1 cellular context compared by ENCODE assay signal in genomic region chr1:38744452-38745350, GRCh38.
TF ChIP-seq lines count a peak whose summit lies in the region.

No MANE protein-coding gene starts in this region.

TF ChIP-seq in K562, 482 proteins besides CTCF, POLR2A, EP300 and RAD21 (continued from another document and continues in another):
- TF ChIP-seq, protein P1, sequence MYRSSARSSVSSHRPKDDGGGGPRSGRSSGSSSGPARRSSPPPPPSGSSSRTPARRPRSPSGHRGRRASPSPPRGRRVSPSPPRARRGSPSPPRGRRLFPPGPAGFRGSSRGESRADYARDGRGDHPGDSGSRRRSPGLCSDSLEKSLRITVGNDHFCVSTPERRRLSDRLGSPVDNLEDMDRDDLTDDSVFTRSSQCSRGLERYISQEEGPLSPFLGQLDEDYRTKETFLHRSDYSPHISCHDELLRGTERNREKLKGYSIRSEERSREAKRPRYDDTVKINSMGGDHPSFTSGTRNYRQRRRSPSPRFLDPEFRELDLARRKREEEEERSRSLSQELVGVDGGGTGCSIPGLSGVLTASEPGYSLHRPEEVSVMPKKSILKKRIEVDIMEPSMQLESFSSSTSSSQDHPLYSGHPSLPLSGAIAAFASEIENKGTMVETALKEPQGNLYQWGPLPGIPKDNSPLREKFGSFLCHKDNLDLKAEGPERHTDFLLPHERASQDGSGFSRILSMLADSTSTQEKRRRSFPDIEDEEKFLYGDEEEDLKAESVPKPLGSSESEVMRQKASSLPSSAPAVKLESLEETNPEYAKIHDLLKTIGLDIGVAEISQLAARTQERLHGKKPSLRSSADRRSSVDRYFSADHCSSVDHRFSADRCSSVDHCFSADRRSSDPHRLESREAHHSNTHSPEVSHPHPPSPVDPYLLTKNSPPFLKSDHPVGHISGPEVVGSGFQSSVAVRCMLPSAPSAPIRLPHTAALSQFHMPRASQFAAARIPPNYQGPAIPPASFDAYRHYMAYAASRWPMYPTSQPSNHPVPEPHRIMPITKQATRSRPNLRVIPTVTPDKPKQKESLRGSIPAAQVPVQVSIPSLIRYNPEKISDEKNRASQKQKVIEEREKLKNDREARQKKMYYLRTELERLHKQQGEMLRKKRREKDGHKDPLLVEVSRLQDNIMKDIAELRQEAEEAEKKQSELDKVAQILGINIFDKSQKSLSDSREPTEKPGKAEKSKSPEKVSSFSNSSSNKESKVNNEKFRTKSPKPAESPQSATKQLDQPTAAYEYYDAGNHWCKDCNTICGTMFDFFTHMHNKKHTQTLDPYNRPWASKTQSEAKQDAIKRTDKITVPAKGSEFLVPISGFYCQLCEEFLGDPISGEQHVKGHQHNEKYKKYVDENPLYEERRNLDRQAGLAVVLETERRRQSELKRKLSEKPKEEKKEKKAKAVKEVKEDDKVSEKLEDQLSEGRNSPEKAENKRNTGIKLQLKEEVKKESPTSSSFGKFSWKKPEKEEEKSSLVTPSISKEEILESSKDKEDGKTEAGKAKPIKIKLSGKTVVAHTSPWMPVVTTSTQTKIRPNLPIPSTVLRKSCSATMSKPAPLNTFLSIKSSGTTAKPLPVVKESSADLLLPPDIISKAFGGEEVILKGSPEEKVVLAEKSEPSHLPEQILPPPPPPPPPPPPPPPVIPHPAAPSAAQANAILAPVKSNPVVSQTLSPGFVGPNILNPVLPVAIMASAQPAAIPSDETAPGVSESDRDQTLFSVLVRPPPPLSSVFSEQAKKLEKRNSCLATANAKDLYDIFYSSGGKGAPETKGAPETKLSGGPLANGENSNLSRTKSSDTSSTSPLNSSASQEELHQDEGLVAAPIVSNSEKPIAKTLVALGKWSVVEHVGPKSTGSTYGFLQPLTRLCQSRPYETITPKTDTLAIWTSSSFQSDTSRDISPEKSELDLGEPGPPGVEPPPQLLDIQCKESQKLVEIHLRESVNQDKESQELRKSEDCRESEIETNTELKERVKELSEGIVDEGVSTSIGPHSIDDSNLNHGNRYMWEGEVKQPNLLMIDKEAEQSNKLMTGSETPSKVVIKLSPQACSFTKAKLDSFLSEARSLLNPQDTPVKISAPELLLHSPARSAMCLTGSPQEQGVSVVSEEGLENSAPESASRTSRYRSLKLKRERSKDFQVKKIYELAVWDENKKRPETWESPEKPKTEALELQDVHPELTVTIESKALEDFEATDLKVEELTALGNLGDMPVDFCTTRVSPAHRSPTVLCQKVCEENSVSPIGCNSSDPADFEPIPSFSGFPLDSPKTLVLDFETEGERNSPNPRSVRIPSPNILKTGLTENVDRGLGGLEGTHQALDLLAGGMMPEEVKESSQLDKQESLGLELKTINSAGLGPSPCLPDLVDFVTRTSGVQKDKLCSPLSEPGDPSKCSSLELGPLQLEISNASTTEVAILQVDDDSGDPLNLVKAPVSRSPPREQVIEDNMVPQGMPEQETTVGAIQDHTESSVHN (IDR thresholded peaks at IDR 0.05; ENCODE audit: borderline replicate concordance in 1 of 2, low read depth in 1 of 2): 0 out of 4 replicates have a peak, but pooled peaks of 1 of the 2 experiments have one; percentile 20
- peak; percentile 99 for TF ChIP-seq ZNF12 (CRISPR knock-in tag; IDR thresholded peaks at IDR 0.05)
- peak; percentile 43; the same call in 1 of the 2 replicates for TF ChIP-seq RAD51 (IDR thresholded peaks at IDR 0.05; ENCODE audit: borderline replicate concordance, low read depth)
- TF ChIP-seq, protein P2, sequence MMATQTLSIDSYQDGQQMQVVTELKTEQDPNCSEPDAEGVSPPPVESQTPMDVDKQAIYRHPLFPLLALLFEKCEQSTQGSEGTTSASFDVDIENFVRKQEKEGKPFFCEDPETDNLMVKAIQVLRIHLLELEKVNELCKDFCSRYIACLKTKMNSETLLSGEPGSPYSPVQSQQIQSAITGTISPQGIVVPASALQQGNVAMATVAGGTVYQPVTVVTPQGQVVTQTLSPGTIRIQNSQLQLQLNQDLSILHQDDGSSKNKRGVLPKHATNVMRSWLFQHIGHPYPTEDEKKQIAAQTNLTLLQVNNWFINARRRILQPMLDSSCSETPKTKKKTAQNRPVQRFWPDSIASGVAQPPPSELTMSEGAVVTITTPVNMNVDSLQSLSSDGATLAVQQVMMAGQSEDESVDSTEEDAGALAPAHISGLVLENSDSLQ (IDR thresholded peaks at IDR 0.05): peak; percentile 8; the same call in 1 of the 2 replicates
- TF ChIP-seq, protein P3, sequence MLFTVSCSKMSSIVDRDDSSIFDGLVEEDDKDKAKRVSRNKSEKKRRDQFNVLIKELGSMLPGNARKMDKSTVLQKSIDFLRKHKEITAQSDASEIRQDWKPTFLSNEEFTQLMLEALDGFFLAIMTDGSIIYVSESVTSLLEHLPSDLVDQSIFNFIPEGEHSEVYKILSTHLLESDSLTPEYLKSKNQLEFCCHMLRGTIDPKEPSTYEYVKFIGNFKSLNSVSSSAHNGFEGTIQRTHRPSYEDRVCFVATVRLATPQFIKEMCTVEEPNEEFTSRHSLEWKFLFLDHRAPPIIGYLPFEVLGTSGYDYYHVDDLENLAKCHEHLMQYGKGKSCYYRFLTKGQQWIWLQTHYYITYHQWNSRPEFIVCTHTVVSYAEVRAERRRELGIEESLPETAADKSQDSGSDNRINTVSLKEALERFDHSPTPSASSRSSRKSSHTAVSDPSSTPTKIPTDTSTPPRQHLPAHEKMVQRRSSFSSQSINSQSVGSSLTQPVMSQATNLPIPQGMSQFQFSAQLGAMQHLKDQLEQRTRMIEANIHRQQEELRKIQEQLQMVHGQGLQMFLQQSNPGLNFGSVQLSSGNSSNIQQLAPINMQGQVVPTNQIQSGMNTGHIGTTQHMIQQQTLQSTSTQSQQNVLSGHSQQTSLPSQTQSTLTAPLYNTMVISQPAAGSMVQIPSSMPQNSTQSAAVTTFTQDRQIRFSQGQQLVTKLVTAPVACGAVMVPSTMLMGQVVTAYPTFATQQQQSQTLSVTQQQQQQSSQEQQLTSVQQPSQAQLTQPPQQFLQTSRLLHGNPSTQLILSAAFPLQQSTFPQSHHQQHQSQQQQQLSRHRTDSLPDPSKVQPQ (CRISPR knock-in tag; IDR thresholded peaks at IDR 0.05; ENCODE audit: borderline replicate concordance): no peak
- 0 out of 2 replicates have a peak, but pooled peaks have one; percentile 24 for TF ChIP-seq ADNP (tag; IDR thresholded peaks at IDR 0.05)
- 0 out of 2 replicates have a peak, but pooled peaks have one; percentile 65 for TF ChIP-seq HDAC2 (IDR thresholded peaks at IDR 0.05)
- no peak for TF ChIP-seq DNMT1 (IDR thresholded peaks at IDR 0.05)
- no peak for TF ChIP-seq ZNF436 (CRISPR knock-in tag; IDR thresholded peaks at IDR 0.05)
- TF ChIP-seq USF2 (CRISPR knock-in tag; IDR thresholded peaks at IDR 0.05): peak; percentile 74
- TF ChIP-seq MTA2 (IDR thresholded peaks at IDR 0.05; ENCODE audit: low read depth): peak; percentile 73
- peak in 1 of 2 experiments; percentile 46; a peak in 1 of 4 replicates for TF ChIP-seq MNT (conservative IDR thresholded peaks at IDR 0.05)
- no peak for TF ChIP-seq RBM34 (IDR thresholded peaks at IDR 0.05; ENCODE audit: borderline replicate concordance, insufficient read depth, low read length)
- no peak; the same call in 1 of the 2 replicates for TF ChIP-seq MEF2A (IDR thresholded peaks at IDR 0.05; ENCODE audit: control insufficient read depth, low read depth, low read length)
- no peak for TF ChIP-seq ZNF316 (IDR thresholded peaks at IDR 0.05)
- TF ChIP-seq IRF1 (CRISPR knock-in tag; IDR thresholded peaks at IDR 0.05; ENCODE audit: borderline replicate concordance): no peak
- TF ChIP-seq JUND (IDR thresholded peaks at IDR 0.05; ENCODE audit: borderline replicate concordance, low read depth, low read length): peak; percentile 52; the same call in 1 of the 2 replicates
- no peak for TF ChIP-seq JUND (tag; IDR thresholded peaks at IDR 0.05; ENCODE audit: borderline replicate concordance, low read depth, low read length)
- TF ChIP-seq TAF1 (IDR thresholded peaks at IDR 0.05; ENCODE audit: control insufficient read depth, extremely low read depth, insufficient read depth, low read length, severe bottlenecking): peak; percentile 34
- peak; percentile 8; the same call in 1 of the 2 replicates for TF ChIP-seq MYC (IDR thresholded peaks at IDR 0.05; ENCODE audit: low read depth, low read length)
- TF ChIP-seq MYC (CRISPR knock-in tag; IDR thresholded peaks at IDR 0.05; ENCODE audit: borderline replicate concordance, low read depth): no peak
- TF ChIP-seq NCOA1 (IDR thresholded peaks at IDR 0.05; ENCODE audit: low read depth): 0 out of 2 replicates have a peak, but pooled peaks have one; percentile 36
- peak; percentile 69 for TF ChIP-seq SMARCC2 (IDR thresholded peaks at IDR 0.05; ENCODE audit: low read depth)
- no peak for TF ChIP-seq NUFIP1 (IDR thresholded peaks at IDR 0.05; ENCODE audit: partially characterized antibody)
- peak; percentile 43 to 49; a peak in 1 of 4 replicates for TF ChIP-seq MAZ (CRISPR knock-in tag; conservative IDR thresholded peaks at IDR 0.05 in 1 of 2, IDR thresholded peaks at IDR 0.05 in 1 of 2)
- TF ChIP-seq GATA2 (CRISPR knock-in tag; IDR thresholded peaks at IDR 0.05): peak; percentile 79
- no peak for TF ChIP-seq RFX1 (IDR thresholded peaks at IDR 0.05)
- TF ChIP-seq ZNF277 (CRISPR knock-in tag; IDR thresholded peaks at IDR 0.05; ENCODE audit: borderline replicate concordance): no peak
- peak; percentile 43; the same call in 1 of the 2 replicates for TF ChIP-seq ARID4B (CRISPR knock-in tag; IDR thresholded peaks at IDR 0.05)
- TF ChIP-seq ZFX (CRISPR knock-in tag; IDR thresholded peaks at IDR 0.05): peak; percentile 58
- TF ChIP-seq HMGN3 (IDR thresholded peaks at IDR 0.05; ENCODE audit: borderline replicate concordance, extremely low read depth, insufficient read length, low read depth, low read length): no peak
- TF ChIP-seq TOE1 (IDR thresholded peaks at IDR 0.05; ENCODE audit: borderline replicate concordance): peak; percentile 48; the same call in 1 of the 2 replicates
- no peak for TF ChIP-seq TOE1 (CRISPR knock-in tag; IDR thresholded peaks at IDR 0.05; ENCODE audit: borderline replicate concordance, low read depth)
- peak; percentile 93 for TF ChIP-seq DPF2 (IDR thresholded peaks at IDR 0.05)
- peak; percentile 84 for TF ChIP-seq HDAC3 (IDR thresholded peaks at IDR 0.05; ENCODE audit: borderline replicate concordance, partially characterized antibody)
- peak; percentile 78 to 91 for TF ChIP-seq TRIM24 (IDR thresholded peaks at IDR 0.05)
- no peak for TF ChIP-seq ZNF263 (CRISPR knock-in tag; IDR thresholded peaks at IDR 0.05; ENCODE audit: borderline replicate concordance)
